In the genomic region with DNA sequence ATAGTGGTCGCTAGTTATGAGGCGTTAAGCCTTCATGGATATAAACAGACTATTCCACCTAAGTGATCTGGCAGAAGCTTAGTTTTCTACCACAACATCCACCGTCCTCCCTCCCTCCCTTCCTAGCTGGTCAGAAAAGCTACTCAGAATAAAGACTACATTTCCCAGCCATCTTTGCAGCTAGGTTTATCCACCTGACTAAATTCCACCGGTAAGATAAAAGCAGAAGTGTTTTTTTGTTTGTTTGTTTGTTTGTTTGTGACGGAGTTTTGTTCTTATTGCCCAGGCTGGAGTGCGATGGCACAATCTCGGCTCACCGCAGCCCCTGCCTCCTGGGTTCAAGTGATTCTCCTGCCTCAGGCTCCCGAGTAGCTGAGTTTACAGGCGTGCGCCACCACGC, we compare ENCODE assay signal across 4 cellular contexts.
A peak's percentile ranks its signal among the peaks of the same experiment; 100 is the strongest.
TF ChIP-seq lines count a peak whose summit lies in the region.

No MANE protein-coding gene starts in this region.

TF ChIP-seq in GM12891, 5 proteins besides CTCF, POLR2A, EP300 and RAD21:
- TF ChIP-seq POLR2AphosphoS5 (IDR thresholded peaks at IDR 0.05; ENCODE audit: low read depth, low read length) = no peak
- no peak for TF ChIP-seq POU2F2 (IDR thresholded peaks at IDR 0.05; ENCODE audit: low read depth, low read length)
- no peak for TF ChIP-seq PAX5 (IDR thresholded peaks at IDR 0.05; ENCODE audit: insufficient read depth, low read length, severe bottlenecking)
- TF ChIP-seq TAF1 (IDR thresholded peaks at IDR 0.05; ENCODE audit: low read depth, low read length) = no peak
- TF ChIP-seq SPI1 (IDR thresholded peaks at IDR 0.05; ENCODE audit: low read depth, low read length) = no peak

TF ChIP-seq in Ishikawa, 13 proteins besides CTCF, POLR2A, EP300 and RAD21:
- TF ChIP-seq, protein P1, sequence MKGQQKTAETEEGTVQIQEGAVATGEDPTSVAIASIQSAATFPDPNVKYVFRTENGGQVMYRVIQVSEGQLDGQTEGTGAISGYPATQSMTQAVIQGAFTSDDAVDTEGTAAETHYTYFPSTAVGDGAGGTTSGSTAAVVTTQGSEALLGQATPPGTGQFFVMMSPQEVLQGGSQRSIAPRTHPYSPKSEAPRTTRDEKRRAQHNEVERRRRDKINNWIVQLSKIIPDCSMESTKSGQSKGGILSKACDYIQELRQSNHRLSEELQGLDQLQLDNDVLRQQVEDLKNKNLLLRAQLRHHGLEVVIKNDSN (IDR thresholded peaks at IDR 0.05) = peak; percentile 28; the same call in 1 of the 2 replicates
- TF ChIP-seq, protein P2, sequence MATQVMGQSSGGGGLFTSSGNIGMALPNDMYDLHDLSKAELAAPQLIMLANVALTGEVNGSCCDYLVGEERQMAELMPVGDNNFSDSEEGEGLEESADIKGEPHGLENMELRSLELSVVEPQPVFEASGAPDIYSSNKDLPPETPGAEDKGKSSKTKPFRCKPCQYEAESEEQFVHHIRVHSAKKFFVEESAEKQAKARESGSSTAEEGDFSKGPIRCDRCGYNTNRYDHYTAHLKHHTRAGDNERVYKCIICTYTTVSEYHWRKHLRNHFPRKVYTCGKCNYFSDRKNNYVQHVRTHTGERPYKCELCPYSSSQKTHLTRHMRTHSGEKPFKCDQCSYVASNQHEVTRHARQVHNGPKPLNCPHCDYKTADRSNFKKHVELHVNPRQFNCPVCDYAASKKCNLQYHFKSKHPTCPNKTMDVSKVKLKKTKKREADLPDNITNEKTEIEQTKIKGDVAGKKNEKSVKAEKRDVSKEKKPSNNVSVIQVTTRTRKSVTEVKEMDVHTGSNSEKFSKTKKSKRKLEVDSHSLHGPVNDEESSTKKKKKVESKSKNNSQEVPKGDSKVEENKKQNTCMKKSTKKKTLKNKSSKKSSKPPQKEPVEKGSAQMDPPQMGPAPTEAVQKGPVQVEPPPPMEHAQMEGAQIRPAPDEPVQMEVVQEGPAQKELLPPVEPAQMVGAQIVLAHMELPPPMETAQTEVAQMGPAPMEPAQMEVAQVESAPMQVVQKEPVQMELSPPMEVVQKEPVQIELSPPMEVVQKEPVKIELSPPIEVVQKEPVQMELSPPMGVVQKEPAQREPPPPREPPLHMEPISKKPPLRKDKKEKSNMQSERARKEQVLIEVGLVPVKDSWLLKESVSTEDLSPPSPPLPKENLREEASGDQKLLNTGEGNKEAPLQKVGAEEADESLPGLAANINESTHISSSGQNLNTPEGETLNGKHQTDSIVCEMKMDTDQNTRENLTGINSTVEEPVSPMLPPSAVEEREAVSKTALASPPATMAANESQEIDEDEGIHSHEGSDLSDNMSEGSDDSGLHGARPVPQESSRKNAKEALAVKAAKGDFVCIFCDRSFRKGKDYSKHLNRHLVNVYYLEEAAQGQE (IDR thresholded peaks at IDR 0.05; ENCODE audit: low read depth) = no peak
- no peak for TF ChIP-seq TAF1 (IDR thresholded peaks at IDR 0.05; ENCODE audit: low read depth)

TF ChIP-seq in GM12878, 131 proteins besides CTCF, POLR2A, EP300 and RAD21:
- TF ChIP-seq RCOR1 (conservative IDR thresholded peaks at IDR 0.05; ENCODE audit: low read depth, low read length) = no peak
- TF ChIP-seq, protein P3, sequence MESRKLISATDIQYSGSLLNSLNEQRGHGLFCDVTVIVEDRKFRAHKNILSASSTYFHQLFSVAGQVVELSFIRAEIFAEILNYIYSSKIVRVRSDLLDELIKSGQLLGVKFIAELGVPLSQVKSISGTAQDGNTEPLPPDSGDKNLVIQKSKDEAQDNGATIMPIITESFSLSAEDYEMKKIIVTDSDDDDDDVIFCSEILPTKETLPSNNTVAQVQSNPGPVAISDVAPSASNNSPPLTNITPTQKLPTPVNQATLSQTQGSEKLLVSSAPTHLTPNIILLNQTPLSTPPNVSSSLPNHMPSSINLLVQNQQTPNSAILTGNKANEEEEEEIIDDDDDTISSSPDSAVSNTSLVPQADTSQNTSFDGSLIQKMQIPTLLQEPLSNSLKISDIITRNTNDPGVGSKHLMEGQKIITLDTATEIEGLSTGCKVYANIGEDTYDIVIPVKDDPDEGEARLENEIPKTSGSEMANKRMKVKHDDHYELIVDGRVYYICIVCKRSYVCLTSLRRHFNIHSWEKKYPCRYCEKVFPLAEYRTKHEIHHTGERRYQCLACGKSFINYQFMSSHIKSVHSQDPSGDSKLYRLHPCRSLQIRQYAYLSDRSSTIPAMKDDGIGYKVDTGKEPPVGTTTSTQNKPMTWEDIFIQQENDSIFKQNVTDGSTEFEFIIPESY (IDR thresholded peaks at IDR 0.05) = no peak
- TF ChIP-seq STAT1 (conservative IDR thresholded peaks at IDR 0.05) = no peak
- peak; percentile 21 for TF ChIP-seq SIX5 (IDR thresholded peaks at IDR 0.05; ENCODE audit: low read depth, low read length, severe bottlenecking)

TF ChIP-seq in H1, 55 proteins besides CTCF, POLR2A, EP300 and RAD21:
- TF ChIP-seq, protein P4, sequence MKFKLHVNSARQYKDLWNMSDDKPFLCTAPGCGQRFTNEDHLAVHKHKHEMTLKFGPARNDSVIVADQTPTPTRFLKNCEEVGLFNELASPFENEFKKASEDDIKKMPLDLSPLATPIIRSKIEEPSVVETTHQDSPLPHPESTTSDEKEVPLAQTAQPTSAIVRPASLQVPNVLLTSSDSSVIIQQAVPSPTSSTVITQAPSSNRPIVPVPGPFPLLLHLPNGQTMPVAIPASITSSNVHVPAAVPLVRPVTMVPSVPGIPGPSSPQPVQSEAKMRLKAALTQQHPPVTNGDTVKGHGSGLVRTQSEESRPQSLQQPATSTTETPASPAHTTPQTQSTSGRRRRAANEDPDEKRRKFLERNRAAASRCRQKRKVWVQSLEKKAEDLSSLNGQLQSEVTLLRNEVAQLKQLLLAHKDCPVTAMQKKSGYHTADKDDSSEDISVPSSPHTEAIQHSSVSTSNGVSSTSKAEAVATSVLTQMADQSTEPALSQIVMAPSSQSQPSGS (IDR thresholded peaks at IDR 0.05; ENCODE audit: low read length) = no peak
- TF ChIP-seq SIX5 (IDR thresholded peaks at IDR 0.05; ENCODE audit: low read depth, low read length) = peak; percentile 50
- TF ChIP-seq, protein P5, sequence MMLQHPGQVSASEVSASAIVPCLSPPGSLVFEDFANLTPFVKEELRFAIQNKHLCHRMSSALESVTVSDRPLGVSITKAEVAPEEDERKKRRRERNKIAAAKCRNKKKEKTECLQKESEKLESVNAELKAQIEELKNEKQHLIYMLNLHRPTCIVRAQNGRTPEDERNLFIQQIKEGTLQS (IDR thresholded peaks at IDR 0.05; ENCODE audit: insufficient read depth, low read depth, low read length) = no peak
